In the genomic region with DNA sequence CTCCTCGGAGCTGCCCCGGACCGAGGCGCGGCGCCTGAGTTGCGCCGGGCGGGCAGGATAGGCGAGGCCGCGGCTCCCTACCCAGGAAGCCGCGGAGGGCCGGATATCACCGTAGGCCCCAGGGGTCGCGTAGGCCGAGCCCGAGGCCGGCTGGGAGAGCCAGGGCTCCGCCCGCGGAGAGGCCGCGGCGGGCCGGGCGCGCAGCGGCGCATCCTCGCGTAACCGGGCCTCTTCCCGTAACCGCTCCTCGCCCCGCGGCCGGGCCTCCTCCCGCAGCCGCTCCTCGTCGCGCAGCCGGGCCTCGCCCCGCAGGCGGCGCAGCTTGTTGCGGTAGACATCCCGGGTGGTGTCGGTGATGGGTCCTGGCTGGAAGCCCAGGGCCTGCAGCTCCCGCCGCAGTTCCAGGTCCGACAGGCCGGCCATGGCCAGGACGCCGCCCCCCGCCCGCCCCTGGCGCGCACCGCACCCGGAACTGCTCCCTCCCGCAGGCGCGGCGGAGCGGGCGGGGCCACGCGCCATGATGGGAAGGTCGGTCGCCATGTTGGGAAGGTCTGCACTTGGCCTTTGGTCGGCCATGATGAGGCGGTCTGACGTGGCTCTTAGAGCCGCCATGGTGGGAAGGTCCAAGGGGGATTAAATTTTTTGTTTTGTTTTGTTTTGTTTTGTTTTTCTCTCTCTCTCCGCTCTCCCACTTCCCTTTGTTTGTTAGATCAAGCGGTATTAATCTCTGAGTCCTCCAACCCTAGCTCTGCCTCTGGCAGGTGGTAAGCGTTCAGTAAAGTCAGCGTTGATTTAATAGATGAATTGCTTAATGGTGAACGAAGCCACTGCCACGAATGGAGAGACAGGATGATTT, we compare ENCODE assay signal across 8 cellular contexts. TPM values are rescaled to one million over a fixed set of nuclear protein-coding genes. Genes with fewer than 3 reads are reported as not detected.
DNase-seq lines count a peak whose midpoint lies in the region; ATAC-seq and TF ChIP-seq lines count a peak whose summit lies in the region.

TSS of gene LEMD2 (minus strand) at position 437 of the 856 bp plus-strand sequence. CDS start at position 423, 14 bp downstream.

- no peak for TF ChIP-seq CTCF in PC-9 (conservative IDR thresholded peaks at IDR 0.05)

- no peak; the same call in 1 of the 2 replicates for TF ChIP-seq EP300 in Ishikawa (IDR thresholded peaks at IDR 0.05; ENCODE audit: borderline replicate concordance)

- H3K4me2 ChIP-seq in PC-9, result peak within 1 kb of the TSS; percentile 94

- CTCF ChIA-PET in PC-9 (lab: Charles Lee), result no interaction called here

- no peaks in the 10 kb centered on the region for H3K9me2 ChIP-seq in PC-9 (ENCODE audit: insufficient read depth)

- peaks cover 18% of the 10 kb centered on the region for H3K4me1 ChIP-seq in PC-9 (replicated peaks; ENCODE audit: insufficient read depth)
- peaks cover 20% of the 10 kb centered on the region for H3K4me1 ChIP-seq in mucosa of stomach (ENCODE audit: control insufficient read depth, insufficient read depth, low read length)

- H3K9me3 ChIP-seq in PC-9 (ENCODE audit: insufficient read depth, low read depth) (no peaks in the 10 kb centered on the region), mucosa of stomach (ENCODE audit: control insufficient read depth, low read length) (no peaks in the 10 kb centered on the region)

- POLR2A ChIA-PET in PC-9 (lab: Charles Lee; ENCODE audit: unreplicated experiment), result interaction anchor here (0.6 kb wide), 2 partner anchors 18 to 19 kb away, joined by 3 to 4 read pairs; no protein-coding TSS in a partner anchor

- intact Hi-C loops in PC-9 (cut with micrococcal nuclease; ENCODE audit: unreplicated experiment), result loop anchor here (2.0 to 10.0 kb wide), 2 partner anchors 52 to 456 kb away; partner anchors contain the start of gene SMIM29

- H3K4me3 ChIP-seq in PC-9, result peak within 1 kb of the TSS; percentile 96
- peak within 1 kb of the TSS; percentile 28 for H3K4me3 ChIP-seq in mucosa of stomach (ENCODE audit: low read length)

- TF ChIP-seq POLR2A in erythroblast (IDR thresholded peaks at IDR 0.05; ENCODE audit: low read length), result peak; percentile 75

- peak; percentile 79 for ATAC-seq in GM21576 (IDR thresholded peaks at IDR 0.05; ENCODE audit: unreplicated experiment)

- H3F3A ChIP-seq in PC-9 (ENCODE audit: insufficient read depth, low read depth), result peaks cover 5% of the 10 kb centered on the region

- no TSS peak for BruUV-seq in PC-9 (replicated peaks; lab: Mats Ljungman, UMichigan)

- H2AFZ ChIP-seq in PC-9, result peak within 1 kb of the TSS; percentile 95

- peak within 1 kb of the TSS; percentile 95 for H3K9ac ChIP-seq in mucosa of stomach (ENCODE audit: low read length)

- H3K79me2 ChIP-seq in PC-9 (ENCODE audit: low read depth), result peaks cover 35% of the 10 kb centered on the region

- 0 out of 2 replicates have a peak, but pooled peaks cover 9% of the 10 kb centered on the region for H3K36me3 ChIP-seq in PC-9 (ENCODE audit: low read depth)
- H3K36me3 ChIP-seq in mucosa of stomach (ENCODE audit: control insufficient read depth, insufficient read depth, low read length), result no peaks in the 10 kb centered on the region

- DNase-seq in DMS114 treated with DMSO at 0.1 percent for 48 hours (lab: John Stamatoyannopoulos, UW; ENCODE audit: unreplicated experiment) (peak; percentile 92), PC-9 (peak; percentile 66 to 93), erythroblast (lab: John Stamatoyannopoulos, UW) (peak; percentile 94 to 97)
- DNase-seq in activated T-cell treated with anti-CD3 and anti-CD28 coated beads, Interleukin-2, amount 50 U/mL, for 1 hour, result peak; percentile 97
- DNase-seq in stimulated activated CD8-positive, alpha-beta memory T cell treated with anti-CD3 and anti-CD28 coated beads, Interleukin-4, amount 100 ng/mL, for 48 hours, result peak; percentile 97

- H3K27me3 ChIP-seq in PC-9 (ENCODE audit: insufficient read depth, low read depth), result no peaks in the 10 kb centered on the region
- H3K27me3 ChIP-seq in mucosa of stomach (ENCODE audit: control insufficient read depth, insufficient read depth, low read length), result peaks cover 16% of the 10 kb centered on the region

- H4K20me1 ChIP-seq in PC-9 (ENCODE audit: insufficient read depth), result peaks cover 13% of the 10 kb centered on the region

- H3K27ac ChIP-seq in PC-9, result peak within 1 kb of the TSS; percentile 57

- no peak for TF ChIP-seq RAD21 in Ishikawa (IDR thresholded peaks at IDR 0.05; ENCODE audit: low read depth)

TF ChIP-seq in Ishikawa, 13 proteins besides CTCF, POLR2A, EP300 and RAD21:
- TF ChIP-seq EGR1 (IDR thresholded peaks at IDR 0.05), result peak; percentile 100
- no peak for TF ChIP-seq TEAD4 (IDR thresholded peaks at IDR 0.05)
- peak; percentile 91 for TF ChIP-seq TAF1 (IDR thresholded peaks at IDR 0.05; ENCODE audit: low read depth)
- TF ChIP-seq CREB1 (IDR thresholded peaks at IDR 0.05; ENCODE audit: low read depth), result peak; percentile 40; the same call in 1 of the 2 replicates
- peak; percentile 100 for TF ChIP-seq YY1 (IDR thresholded peaks at IDR 0.05; ENCODE audit: low read depth)
- no peak for TF ChIP-seq CEBPB (IDR thresholded peaks at IDR 0.05)
- TF ChIP-seq USF1 (IDR thresholded peaks at IDR 0.05), result peak; percentile 54; the same call in 1 of the 2 replicates
- peak; percentile 71 for TF ChIP-seq NFIC (IDR thresholded peaks at IDR 0.05)
- TF ChIP-seq, protein P1, sequence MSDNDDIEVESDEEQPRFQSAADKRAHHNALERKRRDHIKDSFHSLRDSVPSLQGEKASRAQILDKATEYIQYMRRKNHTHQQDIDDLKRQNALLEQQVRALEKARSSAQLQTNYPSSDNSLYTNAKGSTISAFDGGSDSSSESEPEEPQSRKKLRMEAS (IDR thresholded peaks at IDR 0.05), result peak; percentile 50; the same call in 1 of the 2 replicates
- TF ChIP-seq TCF12 (IDR thresholded peaks at IDR 0.05; ENCODE audit: low read depth), result peak; percentile 73; the same call in 1 of the 2 replicates

RNA-seq across cellular contexts. Expression of gene LEMD2, which starts in this region (rescaled TPM):
- total RNA-seq in PC-9 (2021), result 65.9 and 66.5 TPM in 2 replicates

Comparison
In these comparisons a context has a peak if more than half of its experiments do, and no peak if none do; other contexts are left out.
1. Peak in every context shown above with its lines: DNase-seq, ATAC-seq, H3K4me3 ChIP-seq and H3K27ac ChIP-seq.